Comparison of ENCODE assay signal across 1 cellular context in genomic region chr3:49683162-49683561, GRCh38.
TF ChIP-seq lines count a peak whose summit lies in the region.

No MANE protein-coding gene starts in this region.

TF ChIP-seq in HepG2, 621 proteins besides CTCF, POLR2A, EP300 and RAD21:
- TF ChIP-seq RBFOX2 (IDR thresholded peaks at IDR 0.05; ENCODE audit: low read depth, low read length): peak; percentile 5; the same call in 1 of the 2 replicates
- TF ChIP-seq ZC3H4 (CRISPR knock-in tag; IDR thresholded peaks at IDR 0.05; ENCODE audit: borderline replicate concordance): no peak
- no peak for TF ChIP-seq NFIC (IDR thresholded peaks at IDR 0.05; ENCODE audit: low read length)
- no peak for TF ChIP-seq ZNF891 (CRISPR knock-in tag; IDR thresholded peaks at IDR 0.05)
- TF ChIP-seq NR2C2 (CRISPR knock-in tag; IDR thresholded peaks at IDR 0.05; ENCODE audit: borderline replicate concordance): no peak
- TF ChIP-seq SIN3B (IDR thresholded peaks at IDR 0.05; ENCODE audit: low read length): no peak
- no peak for TF ChIP-seq HMG20B (CRISPR knock-in tag; conservative IDR thresholded peaks at IDR 0.05)
- TF ChIP-seq, protein P1, sequence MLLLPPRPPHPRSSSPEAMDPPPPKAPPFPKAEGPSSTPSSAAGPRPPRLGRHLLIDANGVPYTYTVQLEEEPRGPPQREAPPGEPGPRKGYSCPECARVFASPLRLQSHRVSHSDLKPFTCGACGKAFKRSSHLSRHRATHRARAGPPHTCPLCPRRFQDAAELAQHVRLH (CRISPR knock-in tag; IDR thresholded peaks at IDR 0.05; ENCODE audit: borderline replicate concordance, low read depth): no peak
- TF ChIP-seq FOXJ3 (CRISPR knock-in tag; IDR thresholded peaks at IDR 0.05; ENCODE audit: borderline replicate concordance): no peak
